In genomic region chr17:1486802-1487695, GRCh38 we compare ENCODE assay signal across 8 cellular contexts. TPM values are rescaled to one million over a fixed set of nuclear protein-coding genes. Genes with fewer than 3 reads are reported as not detected.
DNase-seq lines count a peak whose midpoint lies in the region; ATAC-seq and TF ChIP-seq lines count a peak whose summit lies in the region.

No MANE protein-coding gene starts in this region.

- peaks cover 51% of the 10 kb centered on the region for H3K79me2 ChIP-seq in hepatocyte

- H3K27ac ChIP-seq in hepatocyte (peak overlapping the region; percentile 99), skeletal muscle tissue (ENCODE audit: low read depth, low read length) (peak overlapping the region; percentile 85)

- H2AFZ ChIP-seq in hepatocyte = no peak overlapping the region

- H3K4me3 ChIP-seq in hepatocyte = no peak overlapping the region
- peak overlapping the region in 2 of 3 donors; percentile 60 to 72 for H3K4me3 ChIP-seq in skeletal muscle tissue (ENCODE audit: low read length in 3 of 3)

- H3K4me1 ChIP-seq in hepatocyte (ENCODE audit: insufficient read depth) (peaks cover 39% of the 10 kb centered on the region), skeletal muscle tissue (ENCODE audit: control insufficient read depth in 3 of 3, insufficient read depth in 3 of 3, low read length in 3 of 3) (peaks cover 26 to 42% (median 36%) of the 10 kb centered on the region in 3 donors)

- H3K27me3 ChIP-seq in hepatocyte = no peaks in the 10 kb centered on the region
- H3K27me3 ChIP-seq in skeletal muscle tissue (ENCODE audit: control insufficient read depth in 3 of 3, insufficient read depth in 3 of 3, low read length in 3 of 3) = no peaks in the 10 kb centered on the region

- no peak for ATAC-seq in GM18873 (IDR thresholded peaks at IDR 0.05; ENCODE audit: low FRiP score, unreplicated experiment)
- ATAC-seq in HG02623 (IDR thresholded peaks at IDR 0.05; ENCODE audit: unreplicated experiment) = no peak

- peak overlapping the region; percentile 68 to 79 (median 72) for H3K9ac ChIP-seq in skeletal muscle tissue (ENCODE audit: low read depth in 1 of 3, low read length in 3 of 3)

- H3K4me2 ChIP-seq in hepatocyte = peak overlapping the region; percentile 99

- peak; percentile 50 for TF ChIP-seq POLR2A in GM19099 (IDR thresholded peaks at IDR 0.05; ENCODE audit: extremely low read depth, insufficient read length, low read depth)

- H3K9me2 ChIP-seq in hepatocyte (replicated peaks; ENCODE audit: insufficient read depth) = no peaks in the 10 kb centered on the region

- H3K36me3 ChIP-seq in hepatocyte (replicated peaks; ENCODE audit: insufficient read depth, low read depth) (no peaks in the 10 kb centered on the region), skeletal muscle tissue (ENCODE audit: control insufficient read depth in 3 of 3, insufficient read depth in 3 of 3, low read length in 3 of 3) (peaks cover 3 to 12% (median 7%) of the 10 kb centered on the region in 3 donors)

- TF ChIP-seq CTCF in hepatocyte (IDR thresholded peaks at IDR 0.05; ENCODE audit: poor library complexity) = no peak

- 32% methylated on average over 31 of the region's 74 CpGs for WGBS in hepatocyte (ENCODE audit: low lambda C conversion rate, missing lambda C conversion rate)

- DNase-seq in SK-N-DZ (ENCODE audit: low spot score) (peak; percentile 46), hepatocyte (ENCODE audit: low spot score) (peak; percentile 73), MV-4-11 (lab: John Stamatoyannopoulos, UW) (no peak)
- DNase-seq in activated naive CD8-positive, alpha-beta T cell treated with anti-CD3 and anti-CD28 coated beads, Interleukin-2, amount 50 U/mL, for 16 hours (ENCODE audit: low read depth, low spot score) = peak; percentile 40

- H3K9me3 ChIP-seq in hepatocyte (ENCODE audit: low read depth) (no peaks in the 10 kb centered on the region), skeletal muscle tissue (ENCODE audit: control insufficient read depth in 3 of 3, low read length in 3 of 3) (no peaks in the 10 kb centered on the region)

- no peaks in the 10 kb centered on the region for H4K20me1 ChIP-seq in hepatocyte (ENCODE audit: insufficient read depth, poor library complexity, severe bottlenecking)

RNA-seq across cellular contexts. Expression of gene MYO1C, which starts 5.4 kb away (rescaled TPM):
- 12.5 and 14.0 TPM in 2 replicates for polyA plus RNA-seq in SK-N-DZ (2014; cell fraction: cytosol; rRNA removed)
- polyA plus RNA-seq in SK-N-DZ (2014; cell fraction: nucleus; rRNA removed) = 17.3 and 17.7 TPM in 2 replicates
- total RNA-seq in hepatocyte (74.4 and 76.8 TPM in 2 replicates), skeletal muscle tissue (69.4 TPM)
- 85.3 and 92.3 TPM in 2 replicates for polyA plus RNA-seq in hepatocyte

RNA-seq across cellular contexts. Expression of gene INPP5K, which starts 29.4 kb away (rescaled TPM):
- polyA plus RNA-seq in SK-N-DZ (2014; cell fraction: cytosol; rRNA removed) = 37.8 and 68.7 TPM in 2 replicates
- polyA plus RNA-seq in SK-N-DZ (2014; cell fraction: nucleus; rRNA removed) = 36.9 and 41.0 TPM in 2 replicates
- total RNA-seq in hepatocyte (34.7 and 48.4 TPM in 2 replicates), skeletal muscle tissue (23.0 TPM)
- polyA plus RNA-seq in hepatocyte = 33.5 and 40.4 TPM in 2 replicates

RNA-seq across cellular contexts. Expression of gene CRK, which starts 31.0 kb away (rescaled TPM):
- polyA plus RNA-seq in SK-N-DZ (2014; cell fraction: cytosol; rRNA removed) = 63.1 and 68.9 TPM in 2 replicates
- 13.0 and 14.7 TPM in 2 replicates for polyA plus RNA-seq in SK-N-DZ (2014; cell fraction: nucleus; rRNA removed)
- total RNA-seq in hepatocyte (66.7 and 72.1 TPM in 2 replicates), skeletal muscle tissue (42.8 TPM)
- 66.5 and 69.2 TPM in 2 replicates for polyA plus RNA-seq in hepatocyte
